In genomic region chr12:1690578-1691122, GRCh38 we compare ENCODE assay signal across 8 cellular contexts. TPM values are rescaled to one million over a fixed set of nuclear protein-coding genes. Genes with fewer than 3 reads are reported as not detected.
DNase-seq lines count a peak whose midpoint lies in the region; ATAC-seq and TF ChIP-seq lines count a peak whose summit lies in the region.

Gene ADIPOR2, plus strand, starts transcription at chr12:1691070. Its CDS starts 63,274 bp downstream, at chr12:1754344.

- DNase-seq in NCI-H1694 treated with DMSO at 0.1 percent for 48 hours (lab: John Stamatoyannopoulos, UW) (peak; percentile 96), amniotic stem cell (lab: John Stamatoyannopoulos, UW) (peak; percentile 93), left ventricle myocardium inferior (peak; percentile 94), progenitor cell of endocrine pancreas (ENCODE audit: low spot score, unreplicated experiment) (peak; percentile 96), upper lobe of right lung (peak; percentile 98)

- H3K4me3 ChIP-seq in left ventricle myocardium inferior: peak within 1 kb of the TSS; percentile 78
- H3K4me3 ChIP-seq in upper lobe of right lung: peak within 1 kb of the TSS; percentile 84

- no peaks in the 10 kb centered on the region for H3K9me3 Mint-ChIP-seq in T-helper 1 cell treated with Interleukin-12 subunit alpha and Interleukin-12 subunit beta and Interleukin-4 antibody, amounts not matched to agents 30 μg/mL and 1 μg/mL, for 36 hours
- H3K9me3 Mint-ChIP-seq in progenitor cell of endocrine pancreas (ENCODE audit: low read depth): no peaks in the 10 kb centered on the region

- H3K27me3 ChIP-seq in left ventricle myocardium inferior (ENCODE audit: low read depth): no peaks in the 10 kb centered on the region
- H3K27me3 ChIP-seq in upper lobe of right lung: no peaks in the 10 kb centered on the region

- H3K27me3 Mint-ChIP-seq in T-helper 1 cell treated with Interleukin-12 subunit alpha and Interleukin-12 subunit beta and Interleukin-4 antibody, amounts not matched to agents 30 μg/mL and 1 μg/mL, for 36 hours (ENCODE audit: low read depth): peaks cover 11% of the 10 kb centered on the region
- no peaks in the 10 kb centered on the region for H3K27me3 Mint-ChIP-seq in progenitor cell of endocrine pancreas

- peaks cover 32% of the 10 kb centered on the region for H3K4me1 Mint-ChIP-seq in T-helper 1 cell treated with Interleukin-12 subunit alpha and Interleukin-12 subunit beta and Interleukin-4 antibody, amounts not matched to agents 30 μg/mL and 1 μg/mL, for 36 hours (ENCODE audit: low read depth)
- peaks cover 25% of the 10 kb centered on the region for H3K4me1 Mint-ChIP-seq in progenitor cell of endocrine pancreas (ENCODE audit: low read depth)

- intact Hi-C loops in left ventricle myocardium inferior (cut with micrococcal nuclease): no loop called here
- intact Hi-C loops in upper lobe of right lung (cut with DNase I): no loop called here

- H3K27ac Mint-ChIP-seq in T-helper 1 cell treated with Interleukin-12 subunit alpha and Interleukin-12 subunit beta and Interleukin-4 antibody, amounts not matched to agents 30 μg/mL and 1 μg/mL, for 36 hours: peak within 1 kb of the TSS; percentile 98
- peak within 1 kb of the TSS; percentile 99 for H3K27ac Mint-ChIP-seq in progenitor cell of endocrine pancreas

- H3K36me3 ChIP-seq in left ventricle myocardium inferior (no peaks in the 10 kb centered on the region), upper lobe of right lung (no peaks in the 10 kb centered on the region)

- H3K4me1 ChIP-seq in left ventricle myocardium inferior (peaks cover 43% of the 10 kb centered on the region), upper lobe of right lung (peaks cover 13% of the 10 kb centered on the region)

- TF ChIP-seq CTCF in left ventricle myocardium inferior (IDR thresholded peaks at IDR 0.05; ENCODE audit: borderline replicate concordance) (no peak), progenitor cell of endocrine pancreas (IDR thresholded peaks at IDR 0.05; ENCODE audit: unreplicated experiment) (no peak), upper lobe of right lung (IDR thresholded peaks at IDR 0.05) (no peak)

- ATAC-seq in GM18498 (IDR thresholded peaks at IDR 0.05; ENCODE audit: unreplicated experiment): peak; percentile 94
- peak; percentile 96 for ATAC-seq in HG02885 (IDR thresholded peaks at IDR 0.05; ENCODE audit: poor library complexity, unreplicated experiment)
- peak; percentile 99 for ATAC-seq in upper lobe of right lung

- peak within 1 kb of the TSS; percentile 99 for H3K4me3 Mint-ChIP-seq in T-helper 1 cell treated with Interleukin-12 subunit alpha and Interleukin-12 subunit beta and Interleukin-4 antibody, amounts not matched to agents 30 μg/mL and 1 μg/mL, for 36 hours
- peak within 1 kb of the TSS; percentile 99 for H3K4me3 Mint-ChIP-seq in progenitor cell of endocrine pancreas (ENCODE audit: low read depth)

- H3K27ac ChIP-seq in left ventricle myocardium inferior (replicated peaks) (peak within 1 kb of the TSS; percentile 91), upper lobe of right lung (peak within 1 kb of the TSS; percentile 83)

- peaks cover 7% of the 10 kb centered on the region for H3K36me3 Mint-ChIP-seq in T-helper 1 cell treated with Interleukin-12 subunit alpha and Interleukin-12 subunit beta and Interleukin-4 antibody, amounts not matched to agents 30 μg/mL and 1 μg/mL, for 36 hours (ENCODE audit: low read depth)
- H3K36me3 Mint-ChIP-seq in progenitor cell of endocrine pancreas (ENCODE audit: insufficient read depth): peaks cover 4% of the 10 kb centered on the region

- H3K9me3 ChIP-seq in left ventricle myocardium inferior (replicated peaks) (no peaks in the 10 kb centered on the region), upper lobe of right lung (no peaks in the 10 kb centered on the region)

RNA-seq across cellular contexts. Expression of gene ADIPOR2, which starts in this region (rescaled TPM):
- total RNA-seq in left ventricle myocardium inferior (40.5 TPM), progenitor cell of endocrine pancreas (83.6 and 85.4 TPM in 2 replicates), upper lobe of right lung (96.0 TPM)

Comparison
In these comparisons a context has a peak if more than half of its experiments do, and no peak if none do; other contexts are left out.
1. Peak in every context shown above with its lines: DNase-seq, ATAC-seq, H3K4me3 ChIP-seq and H3K27ac ChIP-seq.